In genomic region chr2:53818854-53819435, GRCh38 we compare ENCODE assay signal across 17 cellular contexts. TPM values are rescaled to one million over a fixed set of nuclear protein-coding genes. Genes with fewer than 3 reads are reported as not detected.
A peak's percentile ranks its signal among the peaks of the same experiment; 100 is the strongest.
DNase-seq lines count a peak whose midpoint lies in the region; ATAC-seq and TF ChIP-seq lines count a peak whose summit lies in the region.
"Had no signal": no experiment of that assay in that cellular context is flagged by ENCODE, and none has a peak within 500 bp of the region (broad histone marks: within the 10 kb centered on the region; RNA-seq: fewer than 3 reads in every experiment).

No MANE protein-coding gene starts in this region.

- ATAC-seq in IMR-90 (ENCODE audit: low read depth): no peak
- peak; percentile 13 to 82 (median 62) for ATAC-seq in right lobe of liver
- ATAC-seq in stimulated activated naive B cell treated with anti-CD40 and anti-IgM and Interleukin-4, amounts not matched to agents 10 μg/mL and 1 μg/mL and 100 μg/mL, for 72 hours (replicated peaks): no peak
- no peak for ATAC-seq in HG02759 (IDR thresholded peaks at IDR 0.05; ENCODE audit: unreplicated experiment)
- ATAC-seq: HCT116 had no signal

- H3K9me3 Mint-ChIP-seq in stimulated activated naive B cell treated with anti-CD40 and anti-IgM and Interleukin-4, amounts not matched to agents 10 μg/mL and 1 μg/mL and 100 μg/mL, for 72 hours: no peaks in the 10 kb centered on the region
- H3K9me3 Mint-ChIP-seq: CD14-positive monocyte; CD4-positive, alpha-beta memory T cell had no signal

- H3K14ac ChIP-seq in IMR-90 (replicated peaks; ENCODE audit: low read depth, low read length): no peak overlapping the region

- TF ChIP-seq POLR2A in IMR-90 (IDR thresholded peaks at IDR 0.05; ENCODE audit: low read depth, low read length) (no peak), right lobe of liver (IDR thresholded peaks at IDR 0.05) (no peak)

- no peak overlapping the region for H2BK15ac ChIP-seq in IMR-90 (ENCODE audit: low read depth, low read length)

- POLR2A ChIA-PET in IMR-90 (lab: Charles Lee; ENCODE audit: unreplicated experiment) (no interaction called here), HEK293T (lab: Yijun Ruan, JAX) (no interaction called here)

- H3K23ac ChIP-seq in IMR-90 (ENCODE audit: low read depth, low read length): no peak overlapping the region

- no peaks in the 10 kb centered on the region for H4K20me1 ChIP-seq in IMR-90 (ENCODE audit: insufficient read depth, low read length)
- H4K20me1 ChIP-seq: BLaER1 had no signal

- no peaks in the 10 kb centered on the region for H3K4me1 Mint-ChIP-seq in stimulated activated naive B cell treated with anti-CD40 and anti-IgM and Interleukin-4, amounts not matched to agents 10 μg/mL and 1 μg/mL and 100 μg/mL, for 72 hours
- H3K4me1 Mint-ChIP-seq: CD14-positive monocyte; CD4-positive, alpha-beta memory T cell had no signal

- intact Hi-C loops in IMR-90 (cut with micrococcal nuclease): no loop called here
- intact Hi-C loops in right lobe of liver (cut with DNase I): no loop called here

- no peak overlapping the region for H2AFZ ChIP-seq in IMR-90 (replicated peaks; ENCODE audit: low read length, poor library complexity)

- H3K79me1 ChIP-seq in IMR-90 (ENCODE audit: low read depth in 1 of 2, low read length in 2 of 2): peaks cover 0 to 8% of the 10 kb centered on the region in 2 experiments; a peak in 2 of 4 replicates

- H3K4me3 Mint-ChIP-seq in stimulated activated naive B cell treated with anti-CD40 and anti-IgM and Interleukin-4, amounts not matched to agents 10 μg/mL and 1 μg/mL and 100 μg/mL, for 72 hours: no peak overlapping the region
- H3K4me3 Mint-ChIP-seq: CD14-positive monocyte; CD4-positive, alpha-beta memory T cell had no signal

- WGBS in IMR-90 (ENCODE audit: extremely low coverage in 2 of 2, insufficient read length in 1 of 2), 2 experiments: 88% methylated on average over 2 of the region's 3 CpGs; no CpG with 5 or more reads in 1 of the 2 experiments
- WGBS in right lobe of liver (ENCODE audit: insufficient coverage, low coverage, low lambda C conversion rate, missing lambda C conversion rate): 12% methylated on average over 3 of the region's 3 CpGs

- no peak overlapping the region for H3K18ac ChIP-seq in IMR-90 (ENCODE audit: low read depth, low read length)

- H3K27me3 ChIP-seq in IMR-90 (ENCODE audit: control insufficient read depth, insufficient read depth, low read length) (no peaks in the 10 kb centered on the region), right lobe of liver (no peaks in the 10 kb centered on the region)
- H3K27me3 ChIP-seq: BLaER1 had no signal

- BruUV-seq in IMR-90 (replicated peaks; lab: Mats Ljungman, UMichigan): no TSS peak

- H4K5ac ChIP-seq in IMR-90 (ENCODE audit: low read depth, low read length): no peak overlapping the region

- no peaks in the 10 kb centered on the region for H3K27me3 Mint-ChIP-seq in stimulated activated naive B cell treated with anti-CD40 and anti-IgM and Interleukin-4, amounts not matched to agents 10 μg/mL and 1 μg/mL and 100 μg/mL, for 72 hours
- H3K27me3 Mint-ChIP-seq: CD4-positive, alpha-beta memory T cell had no signal

- H3K27ac ChIP-seq in IMR-90 (ENCODE audit: insufficient read depth, low read length) (no peak overlapping the region), right lobe of liver (peak overlapping the region in 1 of 3 donors; percentile 41)
- H3K27ac ChIP-seq: BLaER1 had no signal

- TF ChIP-seq CTCF in IMR-90 (conservative IDR thresholded peaks at IDR 0.05; ENCODE audit: low read depth, low read length) (no peak), right lobe of liver (IDR thresholded peaks at IDR 0.05) (no peak)

- H4K8ac ChIP-seq in IMR-90 (ENCODE audit: low read depth in 2 of 2, low read length in 2 of 2): no peak overlapping the region

- no peaks in the 10 kb centered on the region for H3K4me1 ChIP-seq in IMR-90 (ENCODE audit: control insufficient read depth, insufficient read depth, low read length)
- H3K4me1 ChIP-seq in right lobe of liver: peaks cover 0 to 16% (median 2%) of the 10 kb centered on the region in 4 donors

- H2AK5ac ChIP-seq in IMR-90 (ENCODE audit: low read depth, low read length): no peak overlapping the region

- no peak overlapping the region for H3K4ac ChIP-seq in IMR-90 (ENCODE audit: low read depth, low read length)

- no peak overlapping the region for H3K4me3 ChIP-seq in IMR-90 (ENCODE audit: insufficient read depth, low read depth, low read length)
- H3K4me3 ChIP-seq in right lobe of liver: no peak overlapping the region
- H3K4me3 ChIP-seq: BLaER1 had no signal

- H3K9me3 ChIP-seq in IMR-90 (ENCODE audit: control insufficient read depth, insufficient read depth, low read length): no peaks in the 10 kb centered on the region
- H3K9me3 ChIP-seq in right lobe of liver: no peaks in the 10 kb centered on the region
- H3K9me3 ChIP-seq: BLaER1 had no signal

- H4K91ac ChIP-seq in IMR-90 (ENCODE audit: insufficient read depth, low read depth, low read length): no peak overlapping the region

- H2AK9ac ChIP-seq in IMR-90 (replicated peaks; ENCODE audit: low read depth, low read length, poor library complexity): peak overlapping the region; percentile 37

- no peak overlapping the region for H2BK5ac ChIP-seq in IMR-90 (ENCODE audit: low read depth, low read length, poor library complexity, severe bottlenecking)

- H3K56ac ChIP-seq in IMR-90 (ENCODE audit: extremely low read depth, insufficient read depth, low read length): no peak overlapping the region

- peaks cover 7% of the 10 kb centered on the region for H3K9me1 ChIP-seq in IMR-90 (ENCODE audit: insufficient read depth, low read length)

- dilution Hi-C loops in IMR-90 (cut with HindIII; ENCODE audit: low sequenced_read_pairs, unreplicated experiment): no loop called here

- peak overlapping the region; percentile 20 for H3K27ac Mint-ChIP-seq in stimulated activated naive B cell treated with anti-CD40 and anti-IgM and Interleukin-4, amounts not matched to agents 10 μg/mL and 1 μg/mL and 100 μg/mL, for 72 hours

- CTCF ChIA-PET in IMR-90 (lab: Yijun Ruan, JAX): no interaction called here
- CTCF ChIA-PET in HEK293T (lab: Yijun Ruan, JAX): no interaction called here

- H3K36me3 ChIP-seq in IMR-90 (ENCODE audit: control insufficient read depth, insufficient read depth, low read length) (peaks cover 16% of the 10 kb centered on the region), right lobe of liver (peaks cover 0 to 5% (median 2%) of the 10 kb centered on the region in 4 donors)

- H3K36me3 Mint-ChIP-seq in stimulated activated naive B cell treated with anti-CD40 and anti-IgM and Interleukin-4, amounts not matched to agents 10 μg/mL and 1 μg/mL and 100 μg/mL, for 72 hours: peaks cover 10 to 33% of the 10 kb centered on the region in 2 donors

- no peak for TF ChIP-seq RAD21 in IMR-90 (IDR thresholded peaks at IDR 0.05; ENCODE audit: low read length)

- DNase-seq in IMR-90 (no peak), amniotic epithelial cell (ENCODE audit: low read depth) (peak; percentile 30), right lobe of liver (no peak), HEK293T (ENCODE audit: extremely low spot score) (no peak), iPS-NIHi11 (ENCODE audit: low spot score) (no peak)
- no peak for DNase-seq in stimulated activated naive B cell treated with anti-CD40 and anti-IgM and Interleukin-4, amounts not matched to agents 10 μg/mL and 1 μg/mL and 100 μg/mL, for 72 hours
- DNase-seq: 8988T; CD4-positive, alpha-beta memory T cell; DMS153; DMS79; GDM1; GOT3; H7 had no signal

- H2BK120ac ChIP-seq in IMR-90 (ENCODE audit: low read depth, low read length): no peak overlapping the region

- H2BK20ac ChIP-seq in IMR-90 (ENCODE audit: low read depth, low read length): no peak overlapping the region

- H3K4me2 ChIP-seq in IMR-90 (ENCODE audit: low read depth, low read length): no peak overlapping the region
- H3K4me2 ChIP-seq: BLaER1 had no signal

- in situ Hi-C loops in IMR-90 (cut with MboI; ENCODE audit: low sequenced_read_pairs): no loop called here

- H3K9ac ChIP-seq in IMR-90 (ENCODE audit: low read depth, low read length): no peak overlapping the region
- H3K9ac ChIP-seq: BLaER1 had no signal

TF ChIP-seq in IMR-90, 13 proteins besides CTCF, POLR2A, EP300 and RAD21 (continues in another document):
- TF ChIP-seq SMC3 (IDR thresholded peaks at IDR 0.05; ENCODE audit: low read depth, low read length) (no peak), BHLHE40 (IDR thresholded peaks at IDR 0.05; ENCODE audit: low read depth, low read length) (no peak), FOS (IDR thresholded peaks at IDR 0.05; ENCODE audit: low read depth, low read length) (no peak)

TF ChIP-seq in HEK293T, 16 proteins besides CTCF, POLR2A, EP300 and RAD21 (continues in another document):
- TF ChIP-seq CTBP1 (IDR thresholded peaks at IDR 0.05; ENCODE audit: borderline replicate concordance) (no peak), PKNOX1 (IDR thresholded peaks at IDR 0.05) (no peak), NFRKB (IDR thresholded peaks at IDR 0.05) (no peak)

RNA-seq across cellular contexts. Expression of gene ERLEC1, which starts 32.1 kb away (rescaled TPM):
- total RNA-seq in IMR-90 (2012; rRNA removed) (40.3 and 63.6 TPM in 2 replicates), right lobe of liver (10 to 100 TPM; 18.0 to 40.0 (median 22.1) TPM)
- polyA plus RNA-seq in IMR-90 (2012; rRNA removed): 41.6 and 53.4 TPM in 2 replicates
- polyA plus RNA-seq in IMR-90 (2012; cell fraction: cytosol; rRNA removed): 10.1 and 17.9 TPM in 2 replicates
- 3.7 and 24.7 TPM in 2 replicates for polyA plus RNA-seq in IMR-90 (2012; cell fraction: nucleus; rRNA removed; ENCODE audit: low replicate concordance)

RNA-seq across cellular contexts. Expression of gene ASB3, which starts 32.2 kb away (rescaled TPM):
- total RNA-seq in IMR-90 (2012; rRNA removed) (36.2 and 39.2 TPM in 2 replicates), right lobe of liver (1 to 10 TPM; 3.6 to 8.4 (median 5.3) TPM)
- polyA plus RNA-seq in IMR-90 (2012; rRNA removed): 17.1 and 19.2 TPM in 2 replicates
- polyA plus RNA-seq in IMR-90 (2012; cell fraction: cytosol; rRNA removed): 4.8 and 5.9 TPM in 2 replicates
- 3.0 and 28.6 TPM in 2 replicates for polyA plus RNA-seq in IMR-90 (2012; cell fraction: nucleus; rRNA removed; ENCODE audit: low replicate concordance)

RNA-seq across cellular contexts. Expression of gene GPR75, which starts 40.8 kb away (rescaled TPM):
- total RNA-seq in IMR-90 (2012; rRNA removed) (1.4 and 1.7 TPM in 2 replicates), right lobe of liver (1 to 10 TPM; 1.1 to 3.3 (median 1.4) TPM)
- 2.1 and 2.6 TPM in 2 replicates for polyA plus RNA-seq in IMR-90 (2012; rRNA removed)
- polyA plus RNA-seq in IMR-90 (2012; cell fraction: cytosol; rRNA removed): 0.74 and 1.0 TPM in 2 replicates
- polyA plus RNA-seq in IMR-90 (2012; cell fraction: nucleus; rRNA removed; ENCODE audit: low replicate concordance): 9.3 and 16.2 TPM in 2 replicates
- polyA plus RNA-seq: CD14-positive monocyte; CD4-positive, alpha-beta memory T cell had no signal

RNA-seq across cellular contexts. Expression of gene CHAC2, which starts 51.3 kb away (rescaled TPM):
- 3.9 and 6.9 TPM in 2 replicates for total RNA-seq in IMR-90 (2012; rRNA removed)
- polyA plus RNA-seq in IMR-90 (2012; rRNA removed): 1.9 and 2.4 TPM in 2 replicates
- 1.4 and 1.8 TPM in 2 replicates for polyA plus RNA-seq in IMR-90 (2012; cell fraction: cytosol; rRNA removed)
- polyA plus RNA-seq in IMR-90 (2012; cell fraction: nucleus; rRNA removed; ENCODE audit: low replicate concordance): 0.36 and 0.63 TPM in 2 replicates
- total RNA-seq in right lobe of liver: 1 to 10 TPM; 1.2 to 4.3 (median 2.5) TPM

Comparison
In these comparisons a context has a peak if more than half of its experiments do, and no peak if none do; other contexts are left out.
1. ATAC-seq: peak in right lobe of liver (4 of 4); none in IMR-90 (single experiment), stimulated activated naive B cell treated with anti-CD40 and anti-IgM and Interleukin-4, amounts not matched to agents 10 μg/mL and 1 μg/mL and 100 μg/mL, for 72 hours (0 of 2) and HG02759 (single experiment).